Comparison of ENCODE assay signal across 8 cellular contexts in genomic region chr3:113783463-113783862, GRCh38. TPM values are rescaled to one million over a fixed set of nuclear protein-coding genes. Genes with fewer than 3 reads are reported as not detected.
A peak's percentile ranks its signal among the peaks of the same experiment; 100 is the strongest.
DNase-seq lines count a peak whose midpoint lies in the region; TF ChIP-seq lines count a peak whose summit lies in the region.

No MANE protein-coding gene starts in this region.

- DNase-seq in MCF 10A (ENCODE audit: unreplicated experiment) (peak; percentile 20), breast epithelium (ENCODE audit: low spot score in 2 of 2) (no peak), adrenal gland (no peak), lower leg skin (ENCODE audit: low spot score in 2 of 2) (no peak)
- no peak for DNase-seq in T-helper 2 cell treated with Interferon-gamma antibody and Interleukin-4, amounts not matched to agents 5 μg/mL and 100 μg/mL, for 36 hours (ENCODE audit: low spot score)

- H3K9me3 ChIP-seq in breast epithelium (no peaks in the 10 kb centered on the region), subcutaneous abdominal adipose tissue (ENCODE audit: control insufficient read depth in 5 of 5, low read length in 5 of 5) (no peaks in the 10 kb centered on the region), adrenal gland (replicated peaks in 1 of 3) (no peaks in the 10 kb centered on the region)

- H3K4me3 ChIP-seq in breast epithelium (no peak overlapping the region), subcutaneous abdominal adipose tissue (ENCODE audit: low read depth in 1 of 5, low read length in 5 of 5) (peak overlapping the region in 1 of 5 donors; percentile 33), adrenal gland (peak overlapping the region in 1 of 4 donors; percentile 11), lower leg skin (ENCODE audit: low read depth, poor library complexity, severe bottlenecking) (no peak overlapping the region)

- H3K27ac ChIP-seq in breast epithelium, result no peak overlapping the region
- peak overlapping the region; percentile 63 for H3K27ac ChIP-seq in subcutaneous abdominal adipose tissue (ENCODE audit: low read depth, low read length)
- H3K27ac ChIP-seq in adrenal gland, result peak overlapping the region in 2 of 5 donors; percentile 19 to 50

- H3K36me3 Mint-ChIP-seq in MCF 10A (ENCODE audit: insufficient read depth, unreplicated experiment) (peaks cover 54% of the 10 kb centered on the region), IgD-negative memory B cell (peaks cover 7% of the 10 kb centered on the region)
- H3K36me3 Mint-ChIP-seq in dendritic cell treated with granulocyte-macrophage colony-stimulating factor and Interleukin-4, amounts not matched to agents 40 ng/mL and 50 ng/mL, for 4 days (ENCODE audit: low read depth), result peaks cover 47% of the 10 kb centered on the region
- H3K36me3 Mint-ChIP-seq in T-helper 2 cell treated with Interferon-gamma antibody and Interleukin-4, amounts not matched to agents 5 μg/mL and 100 μg/mL, for 36 hours (ENCODE audit: low read depth), result peaks cover 10% of the 10 kb centered on the region

- TF ChIP-seq POLR2A in breast epithelium (IDR thresholded peaks at IDR 0.05), result no peak
- TF ChIP-seq POLR2A in adrenal gland (IDR thresholded peaks at IDR 0.05), result no peak
- TF ChIP-seq POLR2A in lower leg skin (IDR thresholded peaks at IDR 0.05), result no peak

- no peaks in the 10 kb centered on the region for H3K27me3 ChIP-seq in breast epithelium
- H3K27me3 ChIP-seq in subcutaneous abdominal adipose tissue (ENCODE audit: control insufficient read depth in 5 of 5, insufficient read depth in 4 of 5, low read length in 5 of 5), result no peaks in the 10 kb centered on the region
- no peaks in the 10 kb centered on the region for H3K27me3 ChIP-seq in adrenal gland

- H3K4me1 Mint-ChIP-seq in MCF 10A (ENCODE audit: insufficient read depth, unreplicated experiment) (no peaks in the 10 kb centered on the region), IgD-negative memory B cell (peaks cover 8 to 11% (median 9%) of the 10 kb centered on the region in 3 donors)
- no peaks in the 10 kb centered on the region for H3K4me1 Mint-ChIP-seq in dendritic cell treated with granulocyte-macrophage colony-stimulating factor and Interleukin-4, amounts not matched to agents 40 ng/mL and 50 ng/mL, for 4 days (ENCODE audit: low read depth)
- H3K4me1 Mint-ChIP-seq in T-helper 2 cell treated with Interferon-gamma antibody and Interleukin-4, amounts not matched to agents 5 μg/mL and 100 μg/mL, for 36 hours (ENCODE audit: low read depth), result peaks cover 5% of the 10 kb centered on the region

- no peak overlapping the region for H3K27ac Mint-ChIP-seq in MCF 10A (ENCODE audit: low read depth, unreplicated experiment)
- H3K27ac Mint-ChIP-seq in IgD-negative memory B cell, result peak overlapping the region in 2 of 3 donors; percentile 39 to 64
- peak overlapping the region; percentile 67 for H3K27ac Mint-ChIP-seq in dendritic cell treated with granulocyte-macrophage colony-stimulating factor and Interleukin-4, amounts not matched to agents 40 ng/mL and 50 ng/mL, for 4 days
- H3K27ac Mint-ChIP-seq in T-helper 2 cell treated with Interferon-gamma antibody and Interleukin-4, amounts not matched to agents 5 μg/mL and 100 μg/mL, for 36 hours, result no peak overlapping the region

- POLR2A ChIA-PET in MCF 10A (lab: Yijun Ruan, JAX), result interaction anchor here (0.9 to 1.9 kb wide), 2 partner anchors 38 to 47 kb away, joined by 3 to 6 read pairs; partner anchors contain the start of gene NAA50

- CTCF ChIA-PET in MCF 10A (lab: Yijun Ruan, JAX), result interaction anchor here (0.8 to 0.9 kb wide), 2 partner anchors 10 to 38 kb away, joined by 3 to 4 read pairs; partner anchors contain the start of gene NAA50

- H3K9me3 Mint-ChIP-seq in MCF 10A (ENCODE audit: unreplicated experiment) (no peaks in the 10 kb centered on the region), IgD-negative memory B cell (no peaks in the 10 kb centered on the region)
- no peaks in the 10 kb centered on the region for H3K9me3 Mint-ChIP-seq in dendritic cell treated with granulocyte-macrophage colony-stimulating factor and Interleukin-4, amounts not matched to agents 40 ng/mL and 50 ng/mL, for 4 days
- H3K9me3 Mint-ChIP-seq in T-helper 2 cell treated with Interferon-gamma antibody and Interleukin-4, amounts not matched to agents 5 μg/mL and 100 μg/mL, for 36 hours, result no peaks in the 10 kb centered on the region

- intact Hi-C loops in MCF 10A (cut with micrococcal nuclease) (no loop called here), breast epithelium (cut with DNase I; ENCODE audit: low total_unique reads) (no loop called here), adrenal gland (cut with DNase I) (no loop called here), lower leg skin (cut with DNase I; ENCODE audit: low total_unique reads) (no loop called here)
- intact Hi-C loops in dendritic cell treated with granulocyte-macrophage colony-stimulating factor and Interleukin-4, amounts not matched to agents 40 ng/mL and 50 ng/mL, for 4 days (cut with micrococcal nuclease), result loop anchor here (1.0 kb wide), 1 partner anchor 38 kb away; no protein-coding TSS in a partner anchor

- H3K27me3 Mint-ChIP-seq in MCF 10A (ENCODE audit: insufficient read depth, unreplicated experiment) (no peaks in the 10 kb centered on the region), IgD-negative memory B cell (no peaks in the 10 kb centered on the region)
- H3K27me3 Mint-ChIP-seq in dendritic cell treated with granulocyte-macrophage colony-stimulating factor and Interleukin-4, amounts not matched to agents 40 ng/mL and 50 ng/mL, for 4 days, result no peaks in the 10 kb centered on the region
- H3K27me3 Mint-ChIP-seq in T-helper 2 cell treated with Interferon-gamma antibody and Interleukin-4, amounts not matched to agents 5 μg/mL and 100 μg/mL, for 36 hours (ENCODE audit: low read depth), result no peaks in the 10 kb centered on the region

- BruUV-seq in MCF 10A (replicated peaks; lab: Mats Ljungman, UMichigan), result no TSS peak

- H3K4me3 Mint-ChIP-seq in MCF 10A (ENCODE audit: unreplicated experiment) (no peak overlapping the region), IgD-negative memory B cell (no peak overlapping the region)
- no peak overlapping the region for H3K4me3 Mint-ChIP-seq in dendritic cell treated with granulocyte-macrophage colony-stimulating factor and Interleukin-4, amounts not matched to agents 40 ng/mL and 50 ng/mL, for 4 days
- H3K4me3 Mint-ChIP-seq in T-helper 2 cell treated with Interferon-gamma antibody and Interleukin-4, amounts not matched to agents 5 μg/mL and 100 μg/mL, for 36 hours, result no peak overlapping the region

- TF ChIP-seq CTCF in MCF 10A (IDR thresholded peaks at IDR 0.05; ENCODE audit: unreplicated experiment), result no peak
- TF ChIP-seq CTCF in breast epithelium (IDR thresholded peaks at IDR 0.05), result no peak
- no peak for TF ChIP-seq CTCF in adrenal gland (IDR thresholded peaks at IDR 0.05)
- no peak for TF ChIP-seq CTCF in lower leg skin (IDR thresholded peaks at IDR 0.05)

- peak overlapping the region in 1 of 5 donors; percentile 60 for H3K9ac ChIP-seq in subcutaneous abdominal adipose tissue (ENCODE audit: low read length in 5 of 5)

- no peaks in the 10 kb centered on the region for H3K4me1 ChIP-seq in breast epithelium
- H3K4me1 ChIP-seq in subcutaneous abdominal adipose tissue (ENCODE audit: control insufficient read depth in 5 of 5, insufficient read depth in 5 of 5, low read length in 5 of 5), result peaks cover 0 to 16% (median 13%) of the 10 kb centered on the region in 5 donors
- H3K4me1 ChIP-seq in adrenal gland (replicated peaks in 1 of 2), result peaks cover 0 to 14% of the 10 kb centered on the region in 2 donors

- H3K36me3 ChIP-seq in breast epithelium (no peaks in the 10 kb centered on the region), subcutaneous abdominal adipose tissue (ENCODE audit: control insufficient read depth in 5 of 5, insufficient read depth in 5 of 5, low read length in 5 of 5) (peaks cover 7 to 17% (median 14%) of the 10 kb centered on the region in 5 donors), adrenal gland (replicated peaks in 1 of 2) (peaks cover 0 to 22% of the 10 kb centered on the region in 2 donors)

RNA-seq across cellular contexts. Expression of gene ATP6V1A, which starts 36.6 kb away (rescaled TPM):
- 51.6 and 53.4 TPM in 2 replicates for total RNA-seq in MCF 10A (2022)
- 10 to 100 TPM; 44.6 to 68.5 (median 48.6) TPM for total RNA-seq in breast epithelium
- 26.7 TPM for polyA plus RNA-seq in IgD-negative memory B cell
- 100 to 1,000 TPM in 6 of 8 donors, 10 to 100 TPM in 2; 95.1 to 165 (median 117) TPM for total RNA-seq in adrenal gland
- 100 to 1,000 TPM in 1 of 3 donors, 10 to 100 TPM in 2; 14.7 to 101 (median 15.2) TPM for polyA plus RNA-seq in adrenal gland
- 10 to 100 TPM; 41.7 to 77.0 (median 62.7) TPM for total RNA-seq in lower leg skin

RNA-seq across cellular contexts. Expression of gene NAA50, which starts 37.4 kb away (rescaled TPM):
- total RNA-seq in MCF 10A (2022) (219 and 238 TPM in 2 replicates), breast epithelium (100 to 1,000 TPM in 2 of 3 donors, 10 to 100 TPM in 1; 98.0 to 140 (median 140) TPM), adrenal gland (100 to 1,000 TPM in 6 of 8 donors, 10 to 100 TPM in 2; 89.4 to 217 (median 114) TPM), lower leg skin (100 to 1,000 TPM; 125 to 181 (median 138) TPM)
- polyA plus RNA-seq in IgD-negative memory B cell (104 TPM), adrenal gland (100 to 1,000 TPM in 1 of 3 donors, 10 to 100 TPM in 2; 17.2 to 233 (median 24.1) TPM)

RNA-seq across cellular contexts. Expression of gene GRAMD1C, which starts 55.1 kb away (rescaled TPM):
- total RNA-seq in MCF 10A (2022) (0.64 and 0.79 TPM in 2 replicates), breast epithelium (10 to 100 TPM in 2 of 3 donors, 1 to 10 TPM in 1; 1.6 to 49.8 (median 18.4) TPM), adrenal gland (1 to 10 TPM; 1.4 to 9.4 (median 4.2) TPM), lower leg skin (10 to 100 TPM; 23.0 to 38.2 (median 33.2) TPM)
- polyA plus RNA-seq in IgD-negative memory B cell (11.8 TPM), adrenal gland (1 to 10 TPM; 2.5 to 8.3 (median 4.8) TPM)

Comparison
In these comparisons a context has a peak if more than half of its experiments do, and no peak if none do; other contexts are left out.
1. H3K27ac Mint-ChIP-seq: peak in IgD-negative memory B cell (2 of 3) and dendritic cell treated with granulocyte-macrophage colony-stimulating factor and Interleukin-4, amounts not matched to agents 40 ng/mL and 50 ng/mL, for 4 days (single experiment); none in MCF 10A (single experiment) and T-helper 2 cell treated with Interferon-gamma antibody and Interleukin-4, amounts not matched to agents 5 μg/mL and 100 μg/mL, for 36 hours (single experiment).